ENCODE assay signal across 8 cellular contexts in genomic region chr10:89296227-89296648, GRCh38. TPM values are rescaled to one million over a fixed set of nuclear protein-coding genes. Genes with fewer than 3 reads are reported as not detected.
DNase-seq lines count a peak whose midpoint lies in the region; ATAC-seq and TF ChIP-seq lines count a peak whose summit lies in the region.

No MANE protein-coding gene starts in this region.

- peak; percentile 17 for DNase-seq in RPMI8226
- DNase-seq in globus pallidus (ENCODE audit: low spot score) = peak; percentile 63
- DNase-seq in activated CD4-positive, alpha-beta T cell treated with anti-CD3 and anti-CD28 coated beads, Interleukin-2, amount 50 U/mL, for 1 hour = no peak
- DNase-seq in T-helper 17 cell = no peak

- no peaks in the 10 kb centered on the region for H3K36me3 Mint-ChIP-seq in T-helper 17 cell (ENCODE audit: low read depth)

- ATAC-seq in GM19328 (IDR thresholded peaks at IDR 0.05; ENCODE audit: unreplicated experiment) = peak; percentile 51
- no peak for ATAC-seq in SK-N-SH treated with all-trans-retinoic acid at 6 μM for 48 hours
- ATAC-seq in GM21390 (IDR thresholded peaks at IDR 0.05; ENCODE audit: unreplicated experiment) = no peak
- no peak for ATAC-seq in T-helper 17 cell

- H3K27me3 Mint-ChIP-seq in T-helper 17 cell = no peaks in the 10 kb centered on the region

- H3K4me3 ChIP-seq in skin epidermis = no peak overlapping the region

- no peak overlapping the region for H3K4me3 Mint-ChIP-seq in T-helper 17 cell

- no peaks in the 10 kb centered on the region for H3K9me3 ChIP-seq in T-helper 17 cell (ENCODE audit: control insufficient read depth, low read length, poor library complexity, severe bottlenecking)

- H3K27ac Mint-ChIP-seq in T-helper 17 cell = no peak overlapping the region

- peak overlapping the region in 18 of 21 experiments; percentile 4 to 73 (median 49) for H3K27ac ChIP-seq in skin epidermis

- H3K4me1 Mint-ChIP-seq in T-helper 17 cell = peaks cover 9% of the 10 kb centered on the region

TF ChIP-seq in SK-N-SH treated with all-trans-retinoic acid at 6 μM for 48 hours, 23 proteins besides CTCF, POLR2A, EP300 and RAD21:
- TF ChIP-seq ZNF565 (CRISPR knock-in tag; conservative IDR thresholded peaks at IDR 0.05; ENCODE audit: low read depth) = no peak

RNA-seq across cellular contexts. Expression of gene IFIT2, which starts 5.6 kb away (rescaled TPM):
- 10 to 100 TPM; 17.6 to 19.5 TPM for total RNA-seq in T-helper 17 cell

RNA-seq across cellular contexts. Expression of gene IFIT3, which starts 31.6 kb away (rescaled TPM):
- total RNA-seq in T-helper 17 cell = 10 to 100 TPM in 1 of 2 donors, 1 to 10 TPM in 1; 5.4 to 10.3 TPM

RNA-seq across cellular contexts. Expression of gene LIPA, which starts 44.7 kb away (rescaled TPM):
- 10 to 100 TPM; 24.7 to 33.8 TPM for total RNA-seq in T-helper 17 cell

Comparison
In these comparisons a context has a peak if more than half of its experiments do, and no peak if none do; other contexts are left out.
1. DNase-seq: peak in RPMI8226 (single experiment) and globus pallidus (single experiment); none in activated CD4-positive, alpha-beta T cell treated with anti-CD3 and anti-CD28 coated beads, Interleukin-2, amount 50 U/mL, for 1 hour (single experiment) and T-helper 17 cell (0 of 3).